In genomic region chr1:156499194-156499702, GRCh38 we compare ENCODE assay signal across 8 cellular contexts. TPM values are rescaled to one million over a fixed set of nuclear protein-coding genes. Genes with fewer than 3 reads are reported as not detected.
DNase-seq lines count a peak whose midpoint lies in the region; ATAC-seq, FAIRE-seq and TF ChIP-seq lines count a peak whose summit lies in the region.

No MANE protein-coding gene starts in this region.

- no peaks in the 10 kb centered on the region for H3K9me3 ChIP-seq in GM12878 (replicated peaks; ENCODE audit: control insufficient read depth, insufficient read depth, low read length)
- H3K9me3 ChIP-seq in lung (ENCODE audit: control insufficient read depth in 2 of 2, insufficient read depth in 1 of 2, low read length in 1 of 2), result no peaks in the 10 kb centered on the region

- no peak for ATAC-seq in stimulated activated naive CD8-positive, alpha-beta T cell treated with anti-CD3 and anti-CD28 coated beads, Interleukin-15, Interleukin-2, amounts not matched to agents 100 U/mL and 50 U/mL, for 24 hours
- ATAC-seq in GM12878 (no peak), lung (ENCODE audit: insufficient read depth, low FRiP score) (no peak), GM19351 (IDR thresholded peaks at IDR 0.05; ENCODE audit: unreplicated experiment) (no peak), HG02642 (IDR thresholded peaks at IDR 0.05; ENCODE audit: poor library complexity, unreplicated experiment) (no peak)

- peaks cover 10% of the 10 kb centered on the region for H3K36me3 Mint-ChIP-seq in stimulated activated naive CD8-positive, alpha-beta T cell treated with anti-CD3 and anti-CD28 coated beads, Interleukin-15, Interleukin-2, amounts not matched to agents 100 ng/mL and 50 ng/mL, for 24 hours (ENCODE audit: low read depth)

- no peak overlapping the region for H2AFZ ChIP-seq in GM12878 (ENCODE audit: control insufficient read depth, low read depth, low read length)

- peaks cover 80% of the 10 kb centered on the region for H3K4me1 Mint-ChIP-seq in stimulated activated naive CD8-positive, alpha-beta T cell treated with anti-CD3 and anti-CD28 coated beads, Interleukin-15, Interleukin-2, amounts not matched to agents 100 ng/mL and 50 ng/mL, for 24 hours (ENCODE audit: low read depth)

- CTCF ChIA-PET in GM12878 (lab: Yijun Ruan, JAX), result interaction anchor here (1.0 to 10.0 kb wide), 6 partner anchors 9 to 42 kb away, joined by 3 to 175 read pairs (median 8); no protein-coding TSS in a partner anchor

- TF ChIP-seq CTCF in GM12878 (IDR thresholded peaks at IDR 0.05 in 2 of 3, conservative IDR thresholded peaks at IDR 0.05 in 1 of 3; ENCODE audit: control insufficient read depth in 2 of 3, extremely low read depth in 1 of 3, insufficient read depth in 1 of 3, low read depth in 3 of 3, low read length in 3 of 3), result no peak
- no peak for TF ChIP-seq CTCF in lung (IDR thresholded peaks at IDR 0.05; ENCODE audit: control extremely low read depth, extremely low read depth)

- TF ChIP-seq RAD21 in GM12878 (IDR thresholded peaks at IDR 0.05; ENCODE audit: insufficient read depth, low read depth, low read length), result no peak

- H3K9ac ChIP-seq in GM12878 (ENCODE audit: control insufficient read depth, insufficient read depth, low read length), result peak overlapping the region; percentile 78

- peak overlapping the region; percentile 94 for H3K4me2 ChIP-seq in GM12878 (ENCODE audit: control insufficient read depth, insufficient read depth)

- peaks cover 2 to 4% of the 10 kb centered on the region in 2 experiments; a peak in 2 of 4 replicates for H3K36me3 ChIP-seq in GM12878 (ENCODE audit: control insufficient read depth in 2 of 2, insufficient read depth in 2 of 2, low read length in 1 of 2)
- H3K36me3 ChIP-seq in lung (ENCODE audit: control insufficient read depth in 2 of 2, insufficient read depth in 2 of 2, low read length in 2 of 2), result peaks cover 0 to 4% of the 10 kb centered on the region in 2 donors
- H3K36me3 ChIP-seq in urinary bladder (ENCODE audit: insufficient read depth), result no peaks in the 10 kb centered on the region

- peak overlapping the region; percentile 52 for H3K27ac Mint-ChIP-seq in stimulated activated naive CD8-positive, alpha-beta T cell treated with anti-CD3 and anti-CD28 coated beads, Interleukin-15, Interleukin-2, amounts not matched to agents 100 ng/mL and 50 ng/mL, for 24 hours

- intact Hi-C loops in GM12878 (cut with micrococcal nuclease; ENCODE audit: unreplicated experiment), result loop anchor here (2.0 kb wide), 1 partner anchor 18 kb away; no protein-coding TSS in a partner anchor

- H3K4me1 ChIP-seq in GM12878 (ENCODE audit: control insufficient read depth, insufficient read depth, low read length) (peaks cover 57% of the 10 kb centered on the region), lung (ENCODE audit: control insufficient read depth in 2 of 2, insufficient read depth in 2 of 2, low read length in 2 of 2) (peaks cover 44 to 50% of the 10 kb centered on the region in 2 donors), urinary bladder (ENCODE audit: insufficient read depth) (peaks cover 2% of the 10 kb centered on the region)

- H3K27me3 ChIP-seq in GM12878 (replicated peaks in 1 of 2; ENCODE audit: control insufficient read depth in 2 of 2, insufficient read depth in 2 of 2, low read length in 1 of 2), result no peaks in the 10 kb centered on the region
- no peaks in the 10 kb centered on the region for H3K27me3 ChIP-seq in lung (ENCODE audit: control insufficient read depth, insufficient read depth)

- no peak for FAIRE-seq in GM12878 (lab: Jason Lieb, UNC)

- H3K27ac ChIP-seq in GM12878 (ENCODE audit: control insufficient read depth, insufficient read depth) (peak overlapping the region; percentile 97), lung (ENCODE audit: low read depth in 1 of 2, low read length in 1 of 2) (peak overlapping the region; percentile 71 to 99), urinary bladder (ENCODE audit: low read depth) (peak overlapping the region; percentile 64)

- TF ChIP-seq POLR2A in GM12878 (IDR thresholded peaks at IDR 0.05; ENCODE audit: low read depth, low read length), result no peak

- no TSS peak for BruUV-seq in GM12878 (replicated peaks; lab: Mats Ljungman, UMichigan)

- under 1% methylated on average over 10 of the region's 10 CpGs for WGBS in GM12878 (ENCODE audit: insufficient coverage, insufficient replicate concordance, low lambda C conversion rate, missing lambda C conversion rate)
- WGBS in lung, 2 donors, result 0 to 1% methylated on average over 10 of the region's 10 CpGs
- 1% methylated on average over 10 of the region's 10 CpGs for WGBS in urinary bladder

- SMC1A ChIA-PET in GM12878 (lab: Charles Lee; ENCODE audit: uncharacterized antibody, unreplicated experiment), result interaction anchor here (0.5 to 21.2 kb wide), 7 partner anchors 3 to 102 kb away, joined by 3 to 460 read pairs (median 4); partner anchors contain the start of genes GPATCH4 and MEF2D

- H3K27me3 Mint-ChIP-seq in stimulated activated naive CD8-positive, alpha-beta T cell treated with anti-CD3 and anti-CD28 coated beads, Interleukin-15, Interleukin-2, amounts not matched to agents 100 ng/mL and 50 ng/mL, for 24 hours, result no peaks in the 10 kb centered on the region

- in situ Hi-C loops in GM12878 (cut with MboI), result no loop called here

- H3K4me3 ChIP-seq in GM12878, result peak overlapping the region; percentile 92
- H3K4me3 ChIP-seq in lung, result peak overlapping the region; percentile 95
- peak overlapping the region; percentile 95 for H3K4me3 ChIP-seq in urinary bladder (ENCODE audit: low read depth, low read length)

- H3K79me2 ChIP-seq in GM12878 (ENCODE audit: control insufficient read depth, insufficient read depth, low read length), result peaks cover 66% of the 10 kb centered on the region

- no peaks in the 10 kb centered on the region for H3K9me3 Mint-ChIP-seq in stimulated activated naive CD8-positive, alpha-beta T cell treated with anti-CD3 and anti-CD28 coated beads, Interleukin-15, Interleukin-2, amounts not matched to agents 100 ng/mL and 50 ng/mL, for 24 hours

- H4K20me1 ChIP-seq in GM12878 (ENCODE audit: control insufficient read depth, insufficient read depth), result no peaks in the 10 kb centered on the region

- TF ChIP-seq EP300 in GM12878 (IDR thresholded peaks at IDR 0.05; ENCODE audit: borderline replicate concordance in 1 of 2, control insufficient read depth in 1 of 2, low read depth in 2 of 2, low read length in 2 of 2), result no peak

- peak overlapping the region; percentile 88 for H3K4me3 Mint-ChIP-seq in stimulated activated naive CD8-positive, alpha-beta T cell treated with anti-CD3 and anti-CD28 coated beads, Interleukin-15, Interleukin-2, amounts not matched to agents 100 ng/mL and 50 ng/mL, for 24 hours

- no peak for DNase-seq in stimulated activated naive CD8-positive, alpha-beta T cell treated with anti-CD3 and anti-CD28 coated beads, Interleukin-15, Interleukin-2, amounts not matched to agents 100 U/mL and 50 U/mL, for 24 hours
- no peak for DNase-seq in GM12878 (ENCODE audit: low read depth, low spot score)
- DNase-seq in lung (ENCODE audit: low spot score), result no peak
- DNase-seq in NCI-H345 treated with DMSO at 0.1 percent for 48 hours (lab: John Stamatoyannopoulos, UW; ENCODE audit: unreplicated experiment), result no peak

- RAD21 ChIA-PET in GM12878 (lab: Charles Lee; ENCODE audit: unreplicated experiment), result interaction anchor here (1.5 to 4.0 kb wide), 6 partner anchors 9 to 54 kb away, joined by 4 to 41 read pairs (median 18); no protein-coding TSS in a partner anchor

- POLR2A ChIA-PET in GM12878 (lab: Charles Lee), result interaction anchor here (1.0 to 23.9 kb wide), 6 partner anchors 4 to 248 kb away, joined by 3 to 630 read pairs (median 6); partner anchors contain the start of genes MEF2D and NAXE

TF ChIP-seq in GM12878, 131 proteins besides CTCF, POLR2A, EP300 and RAD21:
- TF ChIP-seq STAT3 (IDR thresholded peaks at IDR 0.05; ENCODE audit: low read depth, low read length), result no peak
- TF ChIP-seq IRF4 (IDR thresholded peaks at IDR 0.05; ENCODE audit: low read depth, low read length), result no peak
- TF ChIP-seq ZNF24 (IDR thresholded peaks at IDR 0.05), result no peak
- TF ChIP-seq NFIC (IDR thresholded peaks at IDR 0.05; ENCODE audit: low read depth, low read length), result no peak
- no peak for TF ChIP-seq JUND (IDR thresholded peaks at IDR 0.05; ENCODE audit: low read depth, low read length)
- TF ChIP-seq ZNF217 (IDR thresholded peaks at IDR 0.05), result no peak
- 0 out of 2 replicates have a peak, but pooled peaks have one; percentile 41 for TF ChIP-seq TCF3 (IDR thresholded peaks at IDR 0.05; ENCODE audit: borderline replicate concordance, insufficient read depth, low read depth, low read length)
- no peak for TF ChIP-seq POU2F2 (IDR thresholded peaks at IDR 0.05; ENCODE audit: borderline replicate concordance, low read depth, low read length)
- peak; percentile 47; the same call in 1 of the 2 replicates for TF ChIP-seq SIN3A (IDR thresholded peaks at IDR 0.05; ENCODE audit: low read depth, low read length)
- no peak for TF ChIP-seq EGR1 (IDR thresholded peaks at IDR 0.05; ENCODE audit: borderline replicate concordance in 1 of 2, low read depth in 2 of 2, low read length in 2 of 2)

RNA-seq across cellular contexts. Expression of gene MEF2D, which starts 1.3 kb away (rescaled TPM):
- total RNA-seq in GM12878 (2013; cell fraction: nucleolus; rRNA removed), result 44.6 and 59.9 TPM in 2 replicates
- total RNA-seq in GM12878 (2014; rRNA removed) (13.8 and 17.1 TPM in 2 replicates), GM12878 (2014; rRNA removed; fragmentation: Illumina TruSeq; extraction: Trizol) (8.1 and 9.1 TPM in 2 replicates), GM12878 (2021) (47.3 and 53.0 TPM in 2 replicates), lung (10 to 100 TPM; 23.0 to 52.5 TPM), urinary bladder (10.0 TPM)
- 10.6 TPM for polyA plus RNA-seq in GM12878 (2011; ENCODE audit: low read depth)
- polyA plus RNA-seq in GM12878 (2011; rRNA removed) (4.7 and 12.0 TPM in 2 replicates), GM12878 (2014; fragmentation: Illumina TruSeq; extraction: Trizol) (11.2 and 16.5 TPM in 2 replicates), GM12878 (2014; fragmentation: Nextera tagmentation; extraction: Ambion mirVana) (1 to 10 TPM in 1 of 2 experiments, under 1 TPM in 1; 0.61 to 1.3 TPM), GM12878 (2014; rRNA removed) (23.7 and 26.4 TPM in 2 replicates), GM12878 (2016; fragmentation: Nextera tagmentation; extraction: Ambion mirVana) (10 to 100 TPM; 38.2 to 44.2 TPM), lung (10 to 100 TPM; 23.0 to 23.3 TPM), urinary bladder (55.5 TPM)
- 16.5 and 18.1 TPM in 2 replicates for polyA plus RNA-seq in GM12878 (2011; cell fraction: cytosol; rRNA removed)
- 34.0 and 52.7 TPM in 2 replicates for polyA plus RNA-seq in GM12878 (2011; cell fraction: nucleus; rRNA removed)
- 27.0 and 28.1 TPM in 2 replicates for polyA plus RNA-seq in GM12878 (2012)
- 13.3 and 13.9 TPM in 2 replicates for polyA minus RNA-seq in GM12878 (2011; rRNA and poly(A)+ RNA removed)
- 14.3 and 15.9 TPM in 2 replicates for polyA minus RNA-seq in GM12878 (2011; cell fraction: cytosol; rRNA and poly(A)+ RNA removed)
- polyA minus RNA-seq in GM12878 (2011; cell fraction: nucleus; rRNA and poly(A)+ RNA removed), result 11.0 and 24.5 TPM in 2 replicates
